In genomic region chr9:135734616-135735144, GRCh38 we compare ENCODE assay signal across 31 cellular contexts. TPM values are rescaled to one million over a fixed set of nuclear protein-coding genes. Genes with fewer than 3 reads are reported as not detected.
"Had no signal": no experiment of that assay in that cellular context is flagged by ENCODE, and none has a peak within 500 bp of the region (broad histone marks: within the 10 kb centered on the region; RNA-seq: fewer than 3 reads in every experiment).

No MANE protein-coding gene starts in this region.

- ATAC-seq: esophagus mucosa; gastrocnemius medialis; left ventricle myocardium superior; lower lobe of right lung; naive thymus-derived CD8-positive, alpha-beta T cell; stimulated activated effector memory CD8-positive, alpha-beta T cell treated with anti-CD3 and anti-CD28 coated beads, Interleukin-12 subunit alpha, Interleukin-12 subunit beta, amount 100 ng/mL, for 72 hours had no signal

- H3K36me3 ChIP-seq: gastrocnemius medialis, lower lobe of right lung, neutrophil, prostate gland, right atrium auricular region, sigmoid colon, stomach, thyroid gland, vagina had no signal

- DNase-seq: dorsolateral prefrontal cortex; effector CD4-positive, alpha-beta T cell; foreskin fibroblast; gastrocnemius medialis; head of caudate nucleus; left ventricle myocardium superior; lower lobe of right lung; naive thymus-derived CD8-positive, alpha-beta T cell; nephron progenitor cell; sigmoid colon; stimulated activated CD4-positive, alpha-beta T cell treated with anti-CD3 and anti-CD28 coated beads, Interleukin-2, amount 100 ng/mL, for 24 hours; stimulated activated CD4-positive, alpha-beta T cell treated with anti-CD3 and anti-CD28 coated beads, Interleukin-4, amount 100 ng/mL, for 24 hours; stimulated activated naive CD4-positive, alpha-beta T cell treated with Interleukin-2 at 50 U/mL for 16 hours; stomach; thyroid gland; trophoblast cell had no signal

- H3K9me3 Mint-ChIP-seq: stimulated activated effector memory CD8-positive, alpha-beta T cell treated with anti-CD3 and anti-CD28 coated beads, Interleukin-12 subunit alpha, Interleukin-12 subunit beta, amount 100 ng/mL, for 72 hours had no signal

- H3K9me3 ChIP-seq: gastrocnemius medialis, neutrophil, prostate gland, right atrium auricular region, thyroid gland, vagina had no signal

- H3K27ac Mint-ChIP-seq: naive thymus-derived CD8-positive, alpha-beta T cell; nephron progenitor cell; stimulated activated effector memory CD8-positive, alpha-beta T cell treated with anti-CD3 and anti-CD28 coated beads, Interleukin-12 subunit alpha, Interleukin-12 subunit beta, amount 100 ng/mL, for 72 hours had no signal

- H3K27me3 ChIP-seq: thyroid gland, vagina had no signal

- H3K27ac ChIP-seq: epithelial cell of prostate, gastrocnemius medialis, lower lobe of right lung, neutrophil, prostate gland, right atrium auricular region, sigmoid colon, stomach, thyroid gland, vagina had no signal

- H3K4me1 Mint-ChIP-seq: nephron progenitor cell had no signal

- H3K4me3 ChIP-seq: gastrocnemius medialis, lower lobe of right lung, prostate gland, right atrium auricular region, sigmoid colon, stomach, thyroid gland, vagina had no signal

- H3K4me1 ChIP-seq: gastrocnemius medialis, lower lobe of right lung, prostate gland, right atrium auricular region, sigmoid colon, thyroid gland, vagina had no signal

- H3K4me3 Mint-ChIP-seq: nephron progenitor cell; stimulated activated effector memory CD8-positive, alpha-beta T cell treated with anti-CD3 and anti-CD28 coated beads, Interleukin-12 subunit alpha, Interleukin-12 subunit beta, amount 100 ng/mL, for 72 hours had no signal

RNA-seq across cellular contexts. Expression of gene KCNT1, which starts 32.7 kb away (rescaled TPM):
- total RNA-seq: esophagus mucosa; glomerular endothelial cell; naive thymus-derived CD8-positive, alpha-beta T cell; osteocyte; vagina had no signal
- polyA plus RNA-seq: keratinocyte; naive thymus-derived CD8-positive, alpha-beta T cell had no signal

RNA-seq across cellular contexts. Expression of gene SOHLH1, which starts 35.4 kb away (rescaled TPM):
- total RNA-seq: esophagus mucosa; gastrocnemius medialis; glomerular endothelial cell; left ventricle myocardium superior; lower lobe of right lung; mesenteric fat pad; myocyte; naive thymus-derived CD8-positive, alpha-beta T cell; osteocyte; right atrium auricular region; sigmoid colon; stomach; subcutaneous adipose tissue; temporal lobe; thyroid gland; ureter; vagina had no signal
- polyA plus RNA-seq: keratinocyte; naive thymus-derived CD8-positive, alpha-beta T cell; sigmoid colon; stomach had no signal
